ENCODE assay signal across 8 cellular contexts in the genomic region with DNA sequence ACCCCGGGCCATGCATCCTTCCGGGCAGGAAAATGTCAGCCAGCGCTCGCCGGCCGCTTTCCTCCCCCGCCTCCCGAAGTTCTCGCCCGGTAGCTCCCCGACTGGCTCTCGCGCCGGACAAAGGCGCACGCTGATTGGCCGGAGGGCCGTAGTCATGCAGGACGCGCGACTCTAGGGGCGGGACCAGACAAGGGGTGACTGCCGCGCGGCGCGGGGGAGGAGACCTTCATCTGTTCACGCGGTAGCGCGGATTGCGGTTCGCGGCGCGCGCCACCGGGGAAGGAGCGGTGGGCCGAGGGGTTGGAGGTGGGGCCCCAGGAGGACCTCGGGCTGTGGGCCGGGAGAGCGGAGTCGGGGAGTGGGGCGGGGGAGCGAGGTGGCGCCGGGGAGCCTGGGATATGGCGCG. TPM values are rescaled to one million over a fixed set of nuclear protein-coding genes. Genes with fewer than 3 reads are reported as not detected.
A peak's percentile ranks its signal among the peaks of the same experiment; 100 is the strongest.
DNase-seq lines count a peak whose midpoint lies in the region; ATAC-seq and TF ChIP-seq lines count a peak whose summit lies in the region.

A gene (plus strand): TSS at position 221 of the 406 bp plus-strand sequence. CDS start 178 bp downstream, at position 399.

- peak; percentile 70 for TF ChIP-seq POLR2A in GM19193 (IDR thresholded peaks at IDR 0.05; ENCODE audit: extremely low read depth, insufficient read depth, insufficient read length)

- DNase-seq in Ammon's horn (ENCODE audit: low spot score) (peak; percentile 98), NCI-H460 (ENCODE audit: extremely low read depth, low read depth) (peak; percentile 97), cerebellar cortex (ENCODE audit: low spot score) (peak; percentile 96), islet precursor cell (peak; percentile 99)
- DNase-seq in stimulated activated CD4-positive, alpha-beta T cell treated with anti-CD3 and anti-CD28 coated beads, Interleukin-12 subunit alpha, Interleukin-12 subunit beta, amount 100 ng/mL, for 4 hours = peak; percentile 90

- peak; percentile 98 for ATAC-seq in HG03432 (IDR thresholded peaks at IDR 0.05; ENCODE audit: unreplicated experiment)
- ATAC-seq in activated CD4-positive, CD25-positive, alpha-beta regulatory T cell treated with anti-CD3 and anti-CD28 coated beads, Interleukin-2, amount 50 U/mL, for 24 hours = peak; percentile 99

RNA-seq across cellular contexts. Expression of the gene that starts here (rescaled TPM):
- total RNA-seq in NCI-H460 (2014; rRNA removed; shearing (Covaris generic)) = 19.1 and 19.9 TPM in 2 replicates
- 21.5 and 30.8 TPM in 2 replicates for polyA plus RNA-seq in NCI-H460 (2014; cell fraction: nucleus; rRNA removed)

Comparison
In these comparisons a context has a peak if more than half of its experiments do, and no peak if none do; other contexts are left out.
1. Peak in every context shown above with its lines: DNase-seq and ATAC-seq.